ENCODE assay signal across 10 cellular contexts in genomic region chr11:118532091-118532490, GRCh38. TPM values are rescaled to one million over a fixed set of nuclear protein-coding genes. Genes with fewer than 3 reads are reported as not detected.
DNase-seq lines count a peak whose midpoint lies in the region; ATAC-seq and TF ChIP-seq lines count a peak whose summit lies in the region.
"Had no signal": no experiment of that assay in that cellular context is flagged by ENCODE, and none has a peak within 500 bp of the region (broad histone marks: within the 10 kb centered on the region; RNA-seq: fewer than 3 reads in every experiment).

No MANE protein-coding gene starts in this region.

- peaks cover 26% of the 10 kb centered on the region for H3K4me1 ChIP-seq in CD4-positive, CD25-positive, alpha-beta regulatory T cell (ENCODE audit: control insufficient read depth, insufficient read depth, low read length, poor library complexity, severe bottlenecking)
- H3K4me1 ChIP-seq in OCI-LY7 (ENCODE audit: insufficient read depth, low read length, poor library complexity, severe bottlenecking) = peaks cover 14% of the 10 kb centered on the region

- no peaks in the 10 kb centered on the region for H3K79me2 ChIP-seq in OCI-LY7 (ENCODE audit: insufficient read depth, low read depth, low read length)

- no peaks in the 10 kb centered on the region for H3K9me3 Mint-ChIP-seq in CD4-positive, CD25-positive, alpha-beta regulatory T cell
- no peaks in the 10 kb centered on the region for H3K9me3 Mint-ChIP-seq in effector memory CD8-positive, alpha-beta T cell
- no peaks in the 10 kb centered on the region for H3K9me3 Mint-ChIP-seq in neural crest cell

- no peak overlapping the region for H3K4me3 ChIP-seq in CD4-positive, CD25-positive, alpha-beta regulatory T cell (ENCODE audit: low read depth, low read length)
- peak overlapping the region; percentile 90 for H3K4me3 ChIP-seq in OCI-LY7 (ENCODE audit: low read depth, low read length, poor library complexity, severe bottlenecking)

- intact Hi-C loops in OCI-LY7 (cut with micrococcal nuclease; ENCODE audit: unreplicated experiment) = no loop called here

- no TSS peak for BruUV-seq in OCI-LY7 (replicated peaks; lab: Mats Ljungman, UMichigan)

- H3K4me3 Mint-ChIP-seq in CD4-positive, CD25-positive, alpha-beta regulatory T cell = peak overlapping the region; percentile 88 to 96 (median 94)
- H3K4me3 Mint-ChIP-seq in effector memory CD8-positive, alpha-beta T cell = peak overlapping the region; percentile 84 to 88
- peak overlapping the region; percentile 94 for H3K4me3 Mint-ChIP-seq in neural crest cell

- no peak overlapping the region for H3K27ac ChIP-seq in CD4-positive, CD25-positive, alpha-beta regulatory T cell (ENCODE audit: insufficient read depth, low read length, poor library complexity, severe bottlenecking)
- no peak overlapping the region for H3K27ac ChIP-seq in OCI-LY7 (ENCODE audit: low read depth, low read length, poor library complexity, severe bottlenecking)

- no peak for ATAC-seq in CD4-positive, CD25-positive, alpha-beta regulatory T cell (ENCODE audit: low read depth in 2 of 2)
- ATAC-seq in effector memory CD8-positive, alpha-beta T cell (replicated peaks) = no peak
- ATAC-seq in HG03039 (IDR thresholded peaks at IDR 0.05; ENCODE audit: unreplicated experiment) (no peak), HG03354 (IDR thresholded peaks at IDR 0.05; ENCODE audit: poor library complexity, severe bottlenecking, unreplicated experiment) (no peak)

- no peak for TF ChIP-seq CTCF in OCI-LY7 (conservative IDR thresholded peaks at IDR 0.05; ENCODE audit: low read length)
- no peak for TF ChIP-seq CTCF in neural crest cell (conservative IDR thresholded peaks at IDR 0.05)

- H3K4me1 Mint-ChIP-seq in CD4-positive, CD25-positive, alpha-beta regulatory T cell = peaks cover 8 to 39% (median 25%) of the 10 kb centered on the region in 4 donors
- peaks cover 21 to 27% of the 10 kb centered on the region in 2 donors for H3K4me1 Mint-ChIP-seq in effector memory CD8-positive, alpha-beta T cell (ENCODE audit: low read depth in 2 of 2)
- H3K4me1 Mint-ChIP-seq in neural crest cell = peaks cover 30% of the 10 kb centered on the region

- no peaks in the 10 kb centered on the region for H3K9me3 ChIP-seq in CD4-positive, CD25-positive, alpha-beta regulatory T cell (ENCODE audit: control insufficient read depth in 2 of 2, low read length in 2 of 2)
- no peaks in the 10 kb centered on the region for H3K9me3 ChIP-seq in OCI-LY7 (ENCODE audit: low read length)
- H3K9me3 ChIP-seq: adrenal gland had no signal

- H3K27me3 ChIP-seq in CD4-positive, CD25-positive, alpha-beta regulatory T cell (ENCODE audit: control insufficient read depth, insufficient read depth, low read length) = no peaks in the 10 kb centered on the region
- H3K27me3 ChIP-seq: adrenal gland had no signal

- CTCF ChIA-PET in OCI-LY7 (lab: Charles Lee; ENCODE audit: unreplicated experiment) = no interaction called here

- POLR2A ChIA-PET in OCI-LY7 (lab: Charles Lee) = interaction anchor here (0.5 kb wide), 1 partner anchor 137 kb away, joined by 3 read pairs; no protein-coding TSS in a partner anchor

- no peaks in the 10 kb centered on the region for H4K20me1 ChIP-seq in OCI-LY7 (ENCODE audit: insufficient read depth, low read length)

- H3K9me2 ChIP-seq in OCI-LY7 (ENCODE audit: insufficient read depth, low read length) = no peaks in the 10 kb centered on the region

- peak overlapping the region; percentile 52 to 96 (median 84) for H3K27ac Mint-ChIP-seq in CD4-positive, CD25-positive, alpha-beta regulatory T cell
- no peak overlapping the region for H3K27ac Mint-ChIP-seq in effector memory CD8-positive, alpha-beta T cell
- no peak overlapping the region for H3K27ac Mint-ChIP-seq in neural crest cell (ENCODE audit: unreplicated experiment)

- no peak for DNase-seq in CD4-positive, CD25-positive, alpha-beta regulatory T cell
- no peak for DNase-seq in OCI-LY7 (ENCODE audit: low spot score)
- no peak for DNase-seq in effector memory CD8-positive, alpha-beta T cell
- no peak for DNase-seq in neural crest cell (ENCODE audit: low read depth, low spot score)
- DNase-seq in pons (ENCODE audit: low spot score) = no peak
- no peak for DNase-seq in hepatic stellate cell (ENCODE audit: low spot score)
- DNase-seq: SW 1271 had no signal

- peaks cover 6% of the 10 kb centered on the region for H3K36me3 Mint-ChIP-seq in CD4-positive, CD25-positive, alpha-beta regulatory T cell
- no peaks in the 10 kb centered on the region for H3K36me3 Mint-ChIP-seq in effector memory CD8-positive, alpha-beta T cell (ENCODE audit: insufficient read depth)
- peaks cover 5% of the 10 kb centered on the region for H3K36me3 Mint-ChIP-seq in neural crest cell (ENCODE audit: low read depth)

- H2AFZ ChIP-seq in OCI-LY7 (ENCODE audit: low read length) = no peak overlapping the region

- H3K36me3 ChIP-seq in CD4-positive, CD25-positive, alpha-beta regulatory T cell (ENCODE audit: control insufficient read depth, insufficient read depth, low read length) = no peaks in the 10 kb centered on the region
- peaks cover 7% of the 10 kb centered on the region; the same call in 1 of the 2 replicates for H3K36me3 ChIP-seq in OCI-LY7 (ENCODE audit: insufficient read depth, low read length)
- H3K36me3 ChIP-seq: adrenal gland had no signal

- H3K4me2 ChIP-seq in OCI-LY7 (ENCODE audit: low read length) = peak overlapping the region; percentile 93

- H3K27me3 Mint-ChIP-seq in CD4-positive, CD25-positive, alpha-beta regulatory T cell = no peaks in the 10 kb centered on the region
- no peaks in the 10 kb centered on the region for H3K27me3 Mint-ChIP-seq in effector memory CD8-positive, alpha-beta T cell
- no peaks in the 10 kb centered on the region for H3K27me3 Mint-ChIP-seq in neural crest cell (ENCODE audit: low read depth)

RNA-seq across cellular contexts. Expression of gene TMEM25, which starts 1.1 kb away (rescaled TPM):
- total RNA-seq in CD4-positive, CD25-positive, alpha-beta regulatory T cell = 10.7 TPM
- polyA plus RNA-seq in CD4-positive, CD25-positive, alpha-beta regulatory T cell = 10 to 100 TPM in 3 of 4 donors, 1 to 10 TPM in 1; 10.0 to 17.3 (median 14.2) TPM
- total RNA-seq in OCI-LY7 (2014; rRNA removed; shearing (Covaris generic)) = 14.0 and 16.0 TPM in 2 replicates
- total RNA-seq in OCI-LY7 (2022) = 10.7 and 11.7 TPM in 2 replicates
- 27.6 and 28.6 TPM in 2 replicates for total RNA-seq in neural crest cell

RNA-seq across cellular contexts. Expression of gene TTC36, which starts 4.8 kb away (rescaled TPM):
- total RNA-seq in CD4-positive, CD25-positive, alpha-beta regulatory T cell = not detected
- under 1 TPM; 0.22 to 0.87 (median 0.50) TPM for polyA plus RNA-seq in CD4-positive, CD25-positive, alpha-beta regulatory T cell
- total RNA-seq in OCI-LY7 (2014; rRNA removed; shearing (Covaris generic)) = not detected in 2 replicates
- total RNA-seq in OCI-LY7 (2022) (0.65 and 0.82 TPM in 2 replicates), neural crest cell (1.1 and 1.2 TPM in 2 replicates)

RNA-seq across cellular contexts. Expression of gene IFT46, which starts 33.6 kb away (rescaled TPM):
- total RNA-seq in CD4-positive, CD25-positive, alpha-beta regulatory T cell = 3.7 TPM
- 1 to 10 TPM; 4.0 to 8.5 (median 6.6) TPM for polyA plus RNA-seq in CD4-positive, CD25-positive, alpha-beta regulatory T cell
- total RNA-seq in OCI-LY7 (2014; rRNA removed; shearing (Covaris generic)) = 17.5 and 17.6 TPM in 2 replicates
- total RNA-seq in OCI-LY7 (2022) (14.6 and 14.7 TPM in 2 replicates), neural crest cell (24.2 and 24.4 TPM in 2 replicates)

RNA-seq across cellular contexts. Expression of gene ARCN1, which starts 40.1 kb away (rescaled TPM):
- total RNA-seq in CD4-positive, CD25-positive, alpha-beta regulatory T cell = 76.6 TPM
- polyA plus RNA-seq in CD4-positive, CD25-positive, alpha-beta regulatory T cell = 100 to 1,000 TPM; 131 to 169 (median 153) TPM
- 51.0 and 55.2 TPM in 2 replicates for total RNA-seq in OCI-LY7 (2014; rRNA removed; shearing (Covaris generic))
- 98.9 and 101 TPM in 2 replicates for total RNA-seq in OCI-LY7 (2022)
- 122 and 128 TPM in 2 replicates for total RNA-seq in neural crest cell

Comparison
In these comparisons a context has a peak if more than half of its experiments do, and no peak if none do; other contexts are left out.
1. H3K27ac Mint-ChIP-seq: peak in CD4-positive, CD25-positive, alpha-beta regulatory T cell (3 of 3); none in effector memory CD8-positive, alpha-beta T cell (0 of 2) and neural crest cell (single experiment).
2. Peak in every context shown above with its lines, with median percentiles within 50 percentile points of each other: H3K4me3 Mint-ChIP-seq.